ENCODE assay signal across 2 cellular contexts in the genomic region with DNA sequence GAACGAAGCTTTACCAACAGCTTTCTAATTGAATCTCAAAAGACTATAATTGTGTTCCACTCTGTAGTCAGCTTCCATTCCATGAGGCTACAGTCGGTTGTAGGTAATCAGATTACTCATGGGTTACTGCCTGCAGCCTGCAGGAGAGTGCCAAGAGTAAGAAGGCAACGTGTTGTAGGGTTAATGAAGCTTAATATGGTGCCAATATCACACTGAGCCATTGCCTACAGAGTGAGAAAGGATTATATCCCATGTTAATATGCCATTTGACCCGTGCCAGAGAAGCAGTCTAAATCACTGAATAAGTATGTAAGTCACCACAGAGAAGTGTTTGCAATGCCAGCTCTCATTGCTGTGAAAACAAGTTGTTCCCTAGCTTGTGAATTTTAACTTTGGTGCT.
TF ChIP-seq lines count a peak whose summit lies in the region.

No MANE protein-coding gene starts in this region.

TF ChIP-seq in GM23338, 12 proteins besides CTCF, POLR2A, EP300 and RAD21:
- TF ChIP-seq ETS1 (IDR thresholded peaks at IDR 0.05) (no peak), POLR2AphosphoS5 (IDR thresholded peaks at IDR 0.05; ENCODE audit: low read depth) (no peak), EZH2phosphoT487 (IDR thresholded peaks at IDR 0.05; ENCODE audit: unreplicated experiment) (no peak), JUNB (IDR thresholded peaks at IDR 0.05; ENCODE audit: unreplicated experiment) (no peak), EZH2 (IDR thresholded peaks at IDR 0.05; ENCODE audit: low read depth, unreplicated experiment) (no peak), CREB1 (CRISPR knock-in tag; IDR thresholded peaks at IDR 0.05; ENCODE audit: low read depth) (no peak), NANOG (IDR thresholded peaks at IDR 0.05; ENCODE audit: borderline replicate concordance) (no peak), ZNF114 (CRISPR knock-in tag; IDR thresholded peaks at IDR 0.05) (no peak), ZNF331 (CRISPR knock-in tag; IDR thresholded peaks at IDR 0.05; ENCODE audit: low read depth) (no peak)
- TF ChIP-seq, protein P1, sequence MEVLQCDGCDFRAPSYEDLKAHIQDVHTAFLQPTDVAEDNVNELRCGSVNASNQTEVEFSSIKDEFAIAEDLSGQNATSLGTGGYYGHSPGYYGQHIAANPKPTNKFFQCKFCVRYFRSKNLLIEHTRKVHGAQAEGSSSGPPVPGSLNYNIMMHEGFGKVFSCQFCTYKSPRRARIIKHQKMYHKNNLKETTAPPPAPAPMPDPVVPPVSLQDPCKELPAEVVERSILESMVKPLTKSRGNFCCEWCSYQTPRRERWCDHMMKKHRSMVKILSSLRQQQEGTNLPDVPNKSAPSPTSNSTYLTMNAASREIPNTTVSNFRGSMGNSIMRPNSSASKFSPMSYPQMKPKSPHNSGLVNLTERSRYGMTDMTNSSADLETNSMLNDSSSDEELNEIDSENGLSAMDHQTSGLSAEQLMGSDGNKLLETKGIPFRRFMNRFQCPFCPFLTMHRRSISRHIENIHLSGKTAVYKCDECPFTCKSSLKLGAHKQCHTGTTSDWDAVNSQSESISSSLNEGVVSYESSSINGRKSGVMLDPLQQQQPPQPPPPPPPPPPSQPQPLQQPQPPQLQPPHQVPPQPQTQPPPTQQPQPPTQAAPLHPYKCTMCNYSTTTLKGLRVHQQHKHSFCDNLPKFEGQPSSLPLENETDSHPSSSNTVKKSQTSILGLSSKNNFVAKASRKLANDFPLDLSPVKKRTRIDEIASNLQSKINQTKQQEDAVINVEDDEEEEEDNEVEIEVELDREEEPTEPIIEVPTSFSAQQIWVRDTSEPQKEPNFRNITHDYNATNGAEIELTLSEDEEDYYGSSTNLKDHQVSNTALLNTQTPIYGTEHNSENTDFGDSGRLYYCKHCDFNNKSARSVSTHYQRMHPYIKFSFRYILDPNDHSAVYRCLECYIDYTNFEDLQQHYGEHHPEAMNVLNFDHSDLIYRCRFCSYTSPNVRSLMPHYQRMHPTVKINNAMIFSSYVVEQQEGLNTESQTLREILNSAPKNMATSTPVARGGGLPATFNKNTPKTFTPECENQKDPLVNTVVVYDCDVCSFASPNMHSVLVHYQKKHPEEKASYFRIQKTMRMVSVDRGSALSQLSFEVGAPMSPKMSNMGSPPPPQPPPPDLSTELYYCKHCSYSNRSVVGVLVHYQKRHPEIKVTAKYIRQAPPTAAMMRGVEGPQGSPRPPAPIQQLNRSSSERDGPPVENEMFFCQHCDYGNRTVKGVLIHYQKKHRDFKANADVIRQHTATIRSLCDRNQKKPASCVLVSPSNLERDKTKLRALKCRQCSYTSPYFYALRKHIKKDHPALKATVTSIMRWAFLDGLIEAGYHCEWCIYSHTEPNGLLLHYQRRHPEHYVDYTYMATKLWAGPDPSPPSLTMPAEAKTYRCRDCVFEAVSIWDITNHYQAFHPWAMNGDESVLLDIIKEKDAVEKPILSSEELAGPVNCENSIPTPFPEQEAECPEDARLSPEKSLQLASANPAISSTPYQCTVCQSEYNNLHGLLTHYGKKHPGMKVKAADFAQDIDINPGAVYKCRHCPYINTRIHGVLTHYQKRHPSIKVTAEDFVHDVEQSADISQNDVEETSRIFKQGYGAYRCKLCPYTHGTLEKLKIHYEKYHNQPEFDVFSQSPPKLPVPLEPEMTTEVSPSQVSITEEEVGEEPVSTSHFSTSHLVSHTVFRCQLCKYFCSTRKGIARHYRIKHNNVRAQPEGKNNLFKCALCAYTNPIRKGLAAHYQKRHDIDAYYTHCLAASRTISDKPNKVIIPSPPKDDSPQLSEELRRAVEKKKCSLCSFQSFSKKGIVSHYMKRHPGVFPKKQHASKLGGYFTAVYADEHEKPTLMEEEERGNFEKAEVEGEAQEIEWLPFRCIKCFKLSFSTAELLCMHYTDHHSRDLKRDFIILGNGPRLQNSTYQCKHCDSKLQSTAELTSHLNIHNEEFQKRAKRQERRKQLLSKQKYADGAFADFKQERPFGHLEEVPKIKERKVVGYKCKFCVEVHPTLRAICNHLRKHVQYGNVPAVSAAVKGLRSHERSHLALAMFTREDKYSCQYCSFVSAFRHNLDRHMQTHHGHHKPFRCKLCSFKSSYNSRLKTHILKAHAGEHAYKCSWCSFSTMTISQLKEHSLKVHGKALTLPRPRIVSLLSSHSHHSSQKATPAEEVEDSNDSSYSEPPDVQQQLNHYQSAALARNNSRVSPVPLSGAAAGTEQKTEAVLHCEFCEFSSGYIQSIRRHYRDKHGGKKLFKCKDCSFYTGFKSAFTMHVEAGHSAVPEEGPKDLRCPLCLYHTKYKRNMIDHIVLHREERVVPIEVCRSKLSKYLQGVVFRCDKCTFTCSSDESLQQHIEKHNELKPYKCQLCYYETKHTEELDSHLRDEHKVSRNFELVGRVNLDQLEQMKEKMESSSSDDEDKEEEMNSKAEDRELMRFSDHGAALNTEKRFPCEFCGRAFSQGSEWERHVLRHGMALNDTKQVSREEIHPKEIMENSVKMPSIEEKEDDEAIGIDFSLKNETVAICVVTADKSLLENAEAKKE (CRISPR knock-in tag; IDR thresholded peaks at IDR 0.05) = no peak

TF ChIP-seq in HEK293T, 16 proteins besides CTCF, POLR2A, EP300 and RAD21:
- TF ChIP-seq FOXK2 (IDR thresholded peaks at IDR 0.05) = no peak
- TF ChIP-seq ELF4 (IDR thresholded peaks at IDR 0.05) = no peak
- TF ChIP-seq L3MBTL2 (conservative IDR thresholded peaks at IDR 0.05) = no peak
- TF ChIP-seq CTBP1 (IDR thresholded peaks at IDR 0.05; ENCODE audit: borderline replicate concordance) = no peak
- TF ChIP-seq ZNF384 (IDR thresholded peaks at IDR 0.05) = no peak
- no peak for TF ChIP-seq HDGF (IDR thresholded peaks at IDR 0.05; ENCODE audit: borderline replicate concordance)
- no peak for TF ChIP-seq TARDBP (IDR thresholded peaks at IDR 0.05)
- TF ChIP-seq LEF1 (IDR thresholded peaks at IDR 0.05; ENCODE audit: borderline replicate concordance) = no peak
- TF ChIP-seq ARNT (IDR thresholded peaks at IDR 0.05) = no peak
- TF ChIP-seq BHLHE40 (IDR thresholded peaks at IDR 0.05; ENCODE audit: borderline replicate concordance) = no peak
